ENCODE assay signal across 1 cellular context in the genomic region with DNA sequence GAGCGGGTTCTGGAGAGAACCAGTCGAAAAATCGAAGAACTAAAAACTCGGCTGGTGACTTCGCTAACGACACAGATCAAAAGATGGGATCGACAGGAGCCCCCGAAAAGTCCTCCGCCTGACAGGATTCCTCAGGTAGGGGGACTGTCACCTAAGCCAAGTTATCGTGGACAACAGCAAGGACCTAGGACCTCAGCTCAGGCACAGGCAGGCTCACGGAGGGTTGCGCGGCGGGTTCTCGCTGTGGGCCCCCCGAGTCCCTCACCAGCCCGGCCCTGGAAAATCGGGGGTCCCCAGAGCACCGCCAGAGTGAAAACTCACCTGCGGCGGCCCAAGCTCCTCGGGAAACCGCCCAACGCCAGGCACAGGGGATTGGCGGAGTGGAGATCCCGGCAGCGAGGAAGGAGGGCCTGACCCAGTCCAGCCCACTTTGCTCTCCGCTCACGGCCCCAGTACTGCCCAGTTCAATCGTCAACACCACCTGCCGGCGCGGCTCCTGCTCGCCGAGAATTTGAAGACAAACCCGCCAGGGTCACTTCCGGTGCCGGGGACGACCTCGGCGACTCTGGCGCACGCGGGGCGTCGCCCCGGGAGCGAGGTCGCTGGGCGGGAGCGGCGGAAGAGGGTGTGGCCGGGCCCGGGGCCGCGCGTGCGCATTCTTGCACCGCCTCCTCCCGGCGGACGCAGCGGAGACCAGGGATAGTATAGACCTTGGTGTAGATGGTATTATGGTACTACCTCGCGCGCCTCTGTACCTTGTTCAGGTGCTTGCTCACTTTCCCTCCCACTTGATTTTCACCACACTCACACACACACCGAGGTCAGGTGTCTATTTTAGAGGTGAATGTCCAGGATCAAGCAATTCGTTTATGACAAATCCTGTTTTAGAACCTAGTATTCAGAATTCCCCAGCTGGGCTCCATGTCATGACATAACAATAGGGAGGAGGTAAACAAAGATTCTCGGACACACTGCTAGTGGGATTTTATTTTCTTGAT.
TF ChIP-seq lines count a peak whose summit lies in the region.

A gene (minus strand): TSS at position 567 of the 998 bp plus-strand sequence. CDS start 10,167 bp downstream, outside the sequence.

TF ChIP-seq in HCT116, 20 proteins besides CTCF, POLR2A, EP300 and RAD21 (continued from another document):
- TF ChIP-seq, protein P1, sequence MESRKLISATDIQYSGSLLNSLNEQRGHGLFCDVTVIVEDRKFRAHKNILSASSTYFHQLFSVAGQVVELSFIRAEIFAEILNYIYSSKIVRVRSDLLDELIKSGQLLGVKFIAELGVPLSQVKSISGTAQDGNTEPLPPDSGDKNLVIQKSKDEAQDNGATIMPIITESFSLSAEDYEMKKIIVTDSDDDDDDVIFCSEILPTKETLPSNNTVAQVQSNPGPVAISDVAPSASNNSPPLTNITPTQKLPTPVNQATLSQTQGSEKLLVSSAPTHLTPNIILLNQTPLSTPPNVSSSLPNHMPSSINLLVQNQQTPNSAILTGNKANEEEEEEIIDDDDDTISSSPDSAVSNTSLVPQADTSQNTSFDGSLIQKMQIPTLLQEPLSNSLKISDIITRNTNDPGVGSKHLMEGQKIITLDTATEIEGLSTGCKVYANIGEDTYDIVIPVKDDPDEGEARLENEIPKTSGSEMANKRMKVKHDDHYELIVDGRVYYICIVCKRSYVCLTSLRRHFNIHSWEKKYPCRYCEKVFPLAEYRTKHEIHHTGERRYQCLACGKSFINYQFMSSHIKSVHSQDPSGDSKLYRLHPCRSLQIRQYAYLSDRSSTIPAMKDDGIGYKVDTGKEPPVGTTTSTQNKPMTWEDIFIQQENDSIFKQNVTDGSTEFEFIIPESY (IDR thresholded peaks at IDR 0.05; ENCODE audit: extremely low read depth, insufficient replicate concordance, low read length): no peak
- TF ChIP-seq FOSL1 (IDR thresholded peaks at IDR 0.05; ENCODE audit: low read depth): no peak
- TF ChIP-seq, protein P2, sequence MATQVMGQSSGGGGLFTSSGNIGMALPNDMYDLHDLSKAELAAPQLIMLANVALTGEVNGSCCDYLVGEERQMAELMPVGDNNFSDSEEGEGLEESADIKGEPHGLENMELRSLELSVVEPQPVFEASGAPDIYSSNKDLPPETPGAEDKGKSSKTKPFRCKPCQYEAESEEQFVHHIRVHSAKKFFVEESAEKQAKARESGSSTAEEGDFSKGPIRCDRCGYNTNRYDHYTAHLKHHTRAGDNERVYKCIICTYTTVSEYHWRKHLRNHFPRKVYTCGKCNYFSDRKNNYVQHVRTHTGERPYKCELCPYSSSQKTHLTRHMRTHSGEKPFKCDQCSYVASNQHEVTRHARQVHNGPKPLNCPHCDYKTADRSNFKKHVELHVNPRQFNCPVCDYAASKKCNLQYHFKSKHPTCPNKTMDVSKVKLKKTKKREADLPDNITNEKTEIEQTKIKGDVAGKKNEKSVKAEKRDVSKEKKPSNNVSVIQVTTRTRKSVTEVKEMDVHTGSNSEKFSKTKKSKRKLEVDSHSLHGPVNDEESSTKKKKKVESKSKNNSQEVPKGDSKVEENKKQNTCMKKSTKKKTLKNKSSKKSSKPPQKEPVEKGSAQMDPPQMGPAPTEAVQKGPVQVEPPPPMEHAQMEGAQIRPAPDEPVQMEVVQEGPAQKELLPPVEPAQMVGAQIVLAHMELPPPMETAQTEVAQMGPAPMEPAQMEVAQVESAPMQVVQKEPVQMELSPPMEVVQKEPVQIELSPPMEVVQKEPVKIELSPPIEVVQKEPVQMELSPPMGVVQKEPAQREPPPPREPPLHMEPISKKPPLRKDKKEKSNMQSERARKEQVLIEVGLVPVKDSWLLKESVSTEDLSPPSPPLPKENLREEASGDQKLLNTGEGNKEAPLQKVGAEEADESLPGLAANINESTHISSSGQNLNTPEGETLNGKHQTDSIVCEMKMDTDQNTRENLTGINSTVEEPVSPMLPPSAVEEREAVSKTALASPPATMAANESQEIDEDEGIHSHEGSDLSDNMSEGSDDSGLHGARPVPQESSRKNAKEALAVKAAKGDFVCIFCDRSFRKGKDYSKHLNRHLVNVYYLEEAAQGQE (IDR thresholded peaks at IDR 0.05; ENCODE audit: low read depth): no peak
- TF ChIP-seq EZH2 (IDR thresholded peaks at IDR 0.05): no peak
- no peak for TF ChIP-seq ZNF274 (IDR thresholded peaks at IDR 0.05; ENCODE audit: low read depth, low read length)
- no peak for TF ChIP-seq SRF (IDR thresholded peaks at IDR 0.05; ENCODE audit: low read depth)
- TF ChIP-seq JUND (IDR thresholded peaks at IDR 0.05): no peak
- no peak for TF ChIP-seq CEBPB (IDR thresholded peaks at IDR 0.05; ENCODE audit: low read depth)
- TF ChIP-seq CBX3 (IDR thresholded peaks at IDR 0.05; ENCODE audit: low read depth): peak; percentile 82
- peak; percentile 62; the same call in 1 of the 2 replicates for TF ChIP-seq ZFX (IDR thresholded peaks at IDR 0.05)
- TF ChIP-seq SP1 (IDR thresholded peaks at IDR 0.05; ENCODE audit: low read depth): peak; percentile 54
- TF ChIP-seq TCF7L2 (IDR thresholded peaks at IDR 0.05; ENCODE audit: borderline replicate concordance, extremely low read depth, insufficient read depth, insufficient read length): peak; percentile 53
- peak; percentile 27 for TF ChIP-seq YY1 (IDR thresholded peaks at IDR 0.05; ENCODE audit: extremely low read depth, insufficient replicate concordance, low read depth, low read length)
- TF ChIP-seq EGR1 (IDR thresholded peaks at IDR 0.05; ENCODE audit: low read depth): peak; percentile 56; the same call in 1 of the 2 replicates
- TF ChIP-seq ELF1 (IDR thresholded peaks at IDR 0.05; ENCODE audit: borderline replicate concordance, low read depth): peak; percentile 26; the same call in 1 of the 2 replicates
- TF ChIP-seq SIN3A (IDR thresholded peaks at IDR 0.05; ENCODE audit: low read depth): peak; percentile 91
